8 cellular contexts compared by ENCODE assay signal in the genomic region with DNA sequence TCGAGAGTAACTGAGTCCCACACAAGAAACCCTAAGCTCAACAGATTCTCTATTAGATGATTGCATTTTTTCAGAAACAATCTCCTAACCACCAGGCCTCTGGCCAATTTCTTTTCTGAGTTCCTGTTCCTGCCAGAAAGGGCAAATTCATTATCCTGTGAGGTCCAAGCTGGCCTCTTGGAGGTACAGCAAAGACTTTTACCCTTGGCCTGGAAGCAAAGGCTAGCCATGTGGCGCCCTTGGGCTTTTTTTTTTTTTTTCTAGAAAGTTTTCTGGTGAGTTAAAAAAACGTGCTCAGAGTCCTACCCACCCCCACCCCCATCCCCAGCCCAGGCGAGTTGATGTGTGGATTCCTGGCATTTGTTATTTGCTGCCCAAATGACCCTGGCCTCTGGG. TPM values are rescaled to one million over a fixed set of nuclear protein-coding genes. Genes with fewer than 3 reads are reported as not detected.
DNase-seq lines count a peak whose midpoint lies in the region; ATAC-seq and TF ChIP-seq lines count a peak whose summit lies in the region.

No MANE protein-coding gene starts in this region.

- no peaks in the 10 kb centered on the region for H3K79me2 ChIP-seq in hepatocyte

- no peaks in the 10 kb centered on the region for H3K27me3 ChIP-seq in AG04450 (ENCODE audit: control insufficient read depth, insufficient read depth, low read length)
- no peaks in the 10 kb centered on the region for H3K27me3 ChIP-seq in hepatocyte

- H3K4me3 ChIP-seq in AG04450 (ENCODE audit: low read depth, low read length) (no peak overlapping the region; the same call in 1 of the 2 replicates), hepatocyte (no peak overlapping the region), retinal pigment epithelial cell (ENCODE audit: low read length) (no peak overlapping the region)

- TF ChIP-seq CTCF in AG04450 (IDR thresholded peaks at IDR 0.05; ENCODE audit: low read depth, low read length): no peak
- no peak for TF ChIP-seq CTCF in hepatocyte (IDR thresholded peaks at IDR 0.05; ENCODE audit: poor library complexity)
- TF ChIP-seq CTCF in retinal pigment epithelial cell (conservative IDR thresholded peaks at IDR 0.05; ENCODE audit: low read depth, low read length): no peak

- DNase-seq in AG04450 (ENCODE audit: low read depth, low spot score) (peak; percentile 76), LHCN-M2 (ENCODE audit: low read depth) (peak; percentile 93), amniotic stem cell (lab: John Stamatoyannopoulos, UW) (peak; percentile 37), hepatocyte (ENCODE audit: low spot score) (peak; percentile 70), retinal pigment epithelial cell (ENCODE audit: low read depth) (peak; percentile 56), NCI-H345 (lab: John Stamatoyannopoulos, UW) (no peak), NCI-H510A (lab: John Stamatoyannopoulos, UW) (no peak)

- H3K36me3 ChIP-seq in hepatocyte (replicated peaks; ENCODE audit: insufficient read depth, low read depth): no peaks in the 10 kb centered on the region

- H3K4me2 ChIP-seq in hepatocyte: peak overlapping the region; percentile 60

- peak; percentile 5 for ATAC-seq in GM19397 (IDR thresholded peaks at IDR 0.05; ENCODE audit: unreplicated experiment)

- H3K4me1 ChIP-seq in hepatocyte (ENCODE audit: insufficient read depth): peaks cover 26% of the 10 kb centered on the region

- H3K27ac ChIP-seq in AG04450 (ENCODE audit: low read depth, low read length) (peak overlapping the region; percentile 100), hepatocyte (peak overlapping the region; percentile 96)

- H3K9me2 ChIP-seq in hepatocyte (replicated peaks; ENCODE audit: insufficient read depth): no peaks in the 10 kb centered on the region

- CTCF ChIA-PET in AG04450 (lab: Charles Lee): interaction anchor here (0.7 to 1.1 kb wide), 7 partner anchors 13 to 72 kb away, joined by 3 to 5 read pairs (median 3); no protein-coding TSS in a partner anchor

- no peaks in the 10 kb centered on the region for H4K20me1 ChIP-seq in hepatocyte (ENCODE audit: insufficient read depth, poor library complexity, severe bottlenecking)

- WGBS in hepatocyte (ENCODE audit: low lambda C conversion rate, missing lambda C conversion rate): 38% methylated on average over 4 of the region's 4 CpGs

- POLR2A ChIA-PET in AG04450 (lab: Yijun Ruan, JAX): interaction anchor here (0.5 to 3.0 kb wide), 16 partner anchors 12 to 119 kb away, joined by 3 to 142 read pairs (median 8); partner anchors contain the start of genes EEF1A1 and MTO1

- H2AFZ ChIP-seq in hepatocyte: peak overlapping the region; percentile 5

- peaks cover 2% of the 10 kb centered on the region; the same call in 1 of the 2 replicates for H3K9me3 ChIP-seq in AG04450 (ENCODE audit: control insufficient read depth, insufficient read depth, low read length)
- H3K9me3 ChIP-seq in hepatocyte (ENCODE audit: low read depth): no peaks in the 10 kb centered on the region

RNA-seq across cellular contexts. Expression of gene EEF1A1, which starts 59.0 kb away (rescaled TPM):
- polyA plus RNA-seq in AG04450 (2011; rRNA removed) (24,076 and 25,115 TPM in 2 replicates), hepatocyte (2,468 and 2,627 TPM in 2 replicates)
- 13,404 and 14,510 TPM in 2 replicates for polyA minus RNA-seq in AG04450 (2011; rRNA and poly(A)+ RNA removed)
- total RNA-seq in LHCN-M2 (2014; rRNA removed) (9,526 and 10,102 TPM in 2 replicates), hepatocyte (11,226 and 12,699 TPM in 2 replicates)
- 9,659 TPM for polyA plus RNA-seq in LHCN-M2 (2012)

Comparison
In these comparisons a context has a peak if more than half of its experiments do, and no peak if none do; other contexts are left out.
1. DNase-seq: peak in AG04450 (single experiment), LHCN-M2 (single experiment), amniotic stem cell (single experiment), hepatocyte (single experiment) and retinal pigment epithelial cell (single experiment); none in NCI-H345 (single experiment) and NCI-H510A (single experiment).